Comparison of ENCODE assay signal across 1 cellular context in genomic region chr14:64937821-64938193, GRCh38.
TF ChIP-seq lines count a peak whose summit lies in the region.

No MANE protein-coding gene starts in this region.

TF ChIP-seq in WTC11, 78 proteins besides CTCF, POLR2A, EP300 and RAD21 (continued from another document):
- TF ChIP-seq IRF1 (CRISPR knock-in tag; IDR thresholded peaks at IDR 0.05) (no peak), SMAD4 (CRISPR knock-in tag; IDR thresholded peaks at IDR 0.05) (no peak), ZMAT4 (CRISPR knock-in tag; IDR thresholded peaks at IDR 0.05) (no peak), ZNF263 (CRISPR knock-in tag; IDR thresholded peaks at IDR 0.05; ENCODE audit: low read depth) (no peak), AR (CRISPR knock-in tag; IDR thresholded peaks at IDR 0.05) (no peak), PREB (CRISPR knock-in tag; IDR thresholded peaks at IDR 0.05; ENCODE audit: borderline replicate concordance) (no peak), ZBTB21 (CRISPR knock-in tag; IDR thresholded peaks at IDR 0.05; ENCODE audit: borderline replicate concordance) (no peak), SP1 (CRISPR knock-in tag; conservative IDR thresholded peaks at IDR 0.05) (no peak)
